3 cellular contexts compared by ENCODE assay signal in the genomic region with DNA sequence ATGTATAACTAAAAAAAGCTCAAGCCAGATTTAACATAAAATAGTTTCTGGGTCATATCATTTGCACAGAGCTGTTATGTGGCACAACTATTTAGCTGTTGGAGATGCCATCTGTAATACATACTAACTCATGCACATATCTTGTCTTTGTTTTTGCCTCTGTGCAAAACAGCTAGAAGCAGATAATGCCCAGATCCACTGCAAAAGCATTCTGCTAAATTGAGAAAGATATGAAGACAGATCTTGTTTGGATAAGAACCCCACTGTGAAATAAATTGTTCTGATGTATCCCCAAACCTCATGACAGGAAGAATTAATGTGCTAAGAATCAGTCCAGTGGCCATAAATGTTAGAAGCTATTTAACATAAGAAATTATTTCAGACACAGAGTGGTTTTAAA.
"Had no signal": no experiment of that assay in that cellular context is flagged by ENCODE, and none has a peak within 500 bp of the region (broad histone marks: within the 10 kb centered on the region; RNA-seq: fewer than 3 reads in every experiment).

No MANE protein-coding gene starts in this region.

- H3K4me3 ChIP-seq: GM12878 had no signal

- ATAC-seq: GM12878 had no signal

- DNase-seq: GDM1, GF-D8 had no signal
